Comparison of ENCODE assay signal across 1 cellular context in genomic region chr9:136793063-136793946, GRCh38.
A peak's percentile ranks its signal among the peaks of the same experiment; 100 is the strongest.
TF ChIP-seq lines count a peak whose summit lies in the region.

No MANE protein-coding gene starts in this region.

TF ChIP-seq in HepG2, 621 proteins besides CTCF, POLR2A, EP300 and RAD21 (continued from another document and continues in another):
- TF ChIP-seq SP1 (IDR thresholded peaks at IDR 0.05) (no peak), SP1 (CRISPR knock-in tag; IDR thresholded peaks at IDR 0.05) (0 out of 2 replicates have a peak, but pooled peaks have one; percentile 13), NCOA2 (CRISPR knock-in tag; IDR thresholded peaks at IDR 0.05) (no peak), YEATS4 (CRISPR knock-in tag; IDR thresholded peaks at IDR 0.05; ENCODE audit: borderline replicate concordance) (no peak), ZNF513 (CRISPR knock-in tag; conservative IDR thresholded peaks at IDR 0.05) (no peak), ZNF737 (CRISPR knock-in tag; IDR thresholded peaks at IDR 0.05; ENCODE audit: borderline replicate concordance) (no peak), MBNL3 (CRISPR knock-in tag; conservative IDR thresholded peaks at IDR 0.05) (no peak), KMT2A (CRISPR knock-in tag; IDR thresholded peaks at IDR 0.05) (no peak), NFKB2 (CRISPR knock-in tag; IDR thresholded peaks at IDR 0.05; ENCODE audit: borderline replicate concordance) (no peak; the same call in 1 of the 2 replicates), ZFP62 (CRISPR knock-in tag; IDR thresholded peaks at IDR 0.05) (no peak), ZNF232 (CRISPR knock-in tag; IDR thresholded peaks at IDR 0.05; ENCODE audit: borderline replicate concordance) (no peak; the same call in 1 of the 2 replicates), MZF1 (CRISPR knock-in tag; IDR thresholded peaks at IDR 0.05; ENCODE audit: borderline replicate concordance) (no peak), EZH2 (conservative IDR thresholded peaks at IDR 0.05; ENCODE audit: low read depth, low read length) (no peak), JDP2 (CRISPR knock-in tag; IDR thresholded peaks at IDR 0.05; ENCODE audit: borderline replicate concordance) (no peak), JUN (CRISPR knock-in tag; IDR thresholded peaks at IDR 0.05) (no peak), FOXK2 (IDR thresholded peaks at IDR 0.05) (no peak), REST (IDR thresholded peaks at IDR 0.05; ENCODE audit: borderline replicate concordance in 1 of 2, low read depth in 1 of 2, low read length in 2 of 2) (no peak), ZNF367 (CRISPR knock-in tag; IDR thresholded peaks at IDR 0.05; ENCODE audit: borderline replicate concordance) (no peak), ZNF3 (CRISPR knock-in tag; IDR thresholded peaks at IDR 0.05) (no peak), ARID3A (IDR thresholded peaks at IDR 0.05; ENCODE audit: low read depth, low read length) (no peak), ETV6 (CRISPR knock-in tag; conservative IDR thresholded peaks at IDR 0.05) (no peak), NFIB (CRISPR knock-in tag; IDR thresholded peaks at IDR 0.05; ENCODE audit: borderline replicate concordance) (no peak), ZBTB38 (CRISPR knock-in tag; IDR thresholded peaks at IDR 0.05) (peak; percentile 90), KDM5B (CRISPR knock-in tag; IDR thresholded peaks at IDR 0.05; ENCODE audit: borderline replicate concordance) (0 out of 2 replicates have a peak, but pooled peaks have one; percentile 28), ZNF142 (CRISPR knock-in tag; IDR thresholded peaks at IDR 0.05) (no peak), ZNF432 (CRISPR knock-in tag; IDR thresholded peaks at IDR 0.05; ENCODE audit: borderline replicate concordance) (no peak), TRAFD1 (CRISPR knock-in tag; IDR thresholded peaks at IDR 0.05; ENCODE audit: borderline replicate concordance) (no peak), ZNF383 (CRISPR knock-in tag; IDR thresholded peaks at IDR 0.05; ENCODE audit: borderline replicate concordance) (no peak), NFYB (CRISPR knock-in tag; IDR thresholded peaks at IDR 0.05) (no peak), KLF12 (CRISPR knock-in tag; IDR thresholded peaks at IDR 0.05; ENCODE audit: borderline replicate concordance) (no peak), ZC3H13 (CRISPR knock-in tag; IDR thresholded peaks at IDR 0.05) (peak; percentile 83; the same call in 1 of the 2 replicates), WIZ (CRISPR knock-in tag; IDR thresholded peaks at IDR 0.05) (no peak), ZNF616 (CRISPR knock-in tag; IDR thresholded peaks at IDR 0.05; ENCODE audit: low read depth) (no peak), ZNF609 (CRISPR knock-in tag; IDR thresholded peaks at IDR 0.05; ENCODE audit: borderline replicate concordance) (no peak), ZNF562 (CRISPR knock-in tag; IDR thresholded peaks at IDR 0.05; ENCODE audit: borderline replicate concordance) (no peak), SRSF1 (optimal IDR thresholded peaks at IDR 0.05; ENCODE audit: low read depth, low read length) (no peak), THRA (CRISPR knock-in tag; IDR thresholded peaks at IDR 0.05; ENCODE audit: borderline replicate concordance) (no peak), ZNF670 (CRISPR knock-in tag; IDR thresholded peaks at IDR 0.05; ENCODE audit: borderline replicate concordance) (no peak; the same call in 1 of the 2 replicates), RBM22 (optimal IDR thresholded peaks at IDR 0.05; ENCODE audit: low read length) (peak; percentile 29), FOXK1 (CRISPR knock-in tag; IDR thresholded peaks at IDR 0.05; ENCODE audit: borderline replicate concordance, low read depth) (no peak), MIXL1 (CRISPR knock-in tag; IDR thresholded peaks at IDR 0.05) (peak; percentile 48; the same call in 1 of the 2 replicates)
